ENCODE assay signal across 9 cellular contexts in genomic region chr14:70663707-70664179, GRCh38. TPM values are rescaled to one million over a fixed set of nuclear protein-coding genes. Genes with fewer than 3 reads are reported as not detected.
DNase-seq lines count a peak whose midpoint lies in the region; ATAC-seq and TF ChIP-seq lines count a peak whose summit lies in the region.
"Had no signal": no experiment of that assay in that cellular context is flagged by ENCODE, and none has a peak within 500 bp of the region (broad histone marks: within the 10 kb centered on the region; RNA-seq: fewer than 3 reads in every experiment).

No MANE protein-coding gene starts in this region.

- H2AK5ac ChIP-seq in trophoblast cell (ENCODE audit: low read length), result peak overlapping the region; percentile 89

- H3K4me1 ChIP-seq in trophoblast cell (ENCODE audit: control insufficient read depth in 1 of 2, insufficient read depth in 2 of 2, low read length in 2 of 2), result peaks cover 10 to 21% of the 10 kb centered on the region in 2 experiments

- ATAC-seq in GM18511 (IDR thresholded peaks at IDR 0.05; ENCODE audit: unreplicated experiment) (peak; percentile 53), HG02623 (IDR thresholded peaks at IDR 0.05; ENCODE audit: unreplicated experiment) (peak; percentile 31)
- ATAC-seq: stimulated activated naive CD8-positive, alpha-beta T cell treated with anti-CD3 and anti-CD28 coated beads, Interleukin-15, amount 100 ng/mL, for 72 hours had no signal

- H4K8ac ChIP-seq in trophoblast cell (ENCODE audit: low read depth, low read length), result peak overlapping the region; percentile 17

- no peak overlapping the region for H4K12ac ChIP-seq in trophoblast cell (ENCODE audit: low read depth, low read length)

- peak overlapping the region; percentile 36 for H2BK120ac ChIP-seq in trophoblast cell (ENCODE audit: insufficient read depth, low read length, poor library complexity)

- DNase-seq in trophoblast cell (peak in 1 of 2 donors; percentile 38), NCI-H1092 treated with DMSO at 0.1 percent for 48 hours (lab: John Stamatoyannopoulos, UW) (no peak), DMS53 treated with DMSO at 0.1 percent for 48 hours (lab: John Stamatoyannopoulos, UW; ENCODE audit: unreplicated experiment) (no peak), DMS153 (lab: John Stamatoyannopoulos, UW) (no peak), NCI-H526 (lab: John Stamatoyannopoulos, UW) (no peak)
- DNase-seq: stimulated activated naive CD8-positive, alpha-beta T cell treated with anti-CD3 and anti-CD28 coated beads, Interleukin-15, amount 100 ng/mL, for 72 hours had no signal

- H3K79me2 ChIP-seq in trophoblast cell (ENCODE audit: control insufficient read depth, insufficient read depth, low read length, poor library complexity), result no peaks in the 10 kb centered on the region

- peak overlapping the region; percentile 55 for H2BK12ac ChIP-seq in trophoblast cell (ENCODE audit: low read length)

- no peaks in the 10 kb centered on the region for H3K27me3 ChIP-seq in trophoblast cell (ENCODE audit: insufficient read depth, low read length)

- no peak overlapping the region for H3K4ac ChIP-seq in trophoblast cell (ENCODE audit: low read depth, low read length)

- TF ChIP-seq CTCF in VCaP (conservative IDR thresholded peaks at IDR 0.05), result no peak

- H3K9me3 ChIP-seq in trophoblast cell (ENCODE audit: insufficient read depth, low read depth, low read length), result no peaks in the 10 kb centered on the region

- H3K9ac ChIP-seq in trophoblast cell (ENCODE audit: low read length), result no peak overlapping the region

- H3K27ac ChIP-seq in VCaP (peak overlapping the region; percentile 99), trophoblast cell (ENCODE audit: low read depth, low read length) (no peak overlapping the region)

- no peak overlapping the region for H3K4me2 ChIP-seq in trophoblast cell (ENCODE audit: low read length)

- peak overlapping the region; percentile 78 for H4K91ac ChIP-seq in trophoblast cell (ENCODE audit: low read depth, low read length)

- H3K4me3 ChIP-seq in trophoblast cell (ENCODE audit: low read depth, low read length), result no peak overlapping the region

- H3K36me3 ChIP-seq in trophoblast cell (ENCODE audit: control insufficient read depth in 1 of 2, insufficient read depth in 2 of 2, low read length in 2 of 2), result no peaks in the 10 kb centered on the region

- H2BK5ac ChIP-seq in trophoblast cell (ENCODE audit: low read depth, low read length, poor library complexity), result no peak overlapping the region

- peak overlapping the region; percentile 39 for H3K14ac ChIP-seq in trophoblast cell (ENCODE audit: low read length)

- H3K18ac ChIP-seq in trophoblast cell (ENCODE audit: low read length), result no peak overlapping the region

- no CpG with 5 or more reads among the region's 4 CpGs for WGBS in trophoblast cell (ENCODE audit: extremely low coverage, insufficient coverage, insufficient read length)

- no peak overlapping the region for H2AFZ ChIP-seq in trophoblast cell (ENCODE audit: insufficient read depth, low read length, poor library complexity)

- peaks cover 20% of the 10 kb centered on the region for H3K79me1 ChIP-seq in trophoblast cell (ENCODE audit: low read length)

- H3K23ac ChIP-seq in trophoblast cell (ENCODE audit: low read length), result no peak overlapping the region

RNA-seq across cellular contexts. Expression of gene TTC9, which starts 22.0 kb away (rescaled TPM):
- polyA plus RNA-seq in trophoblast cell (2013), result 2.4 and 2.6 TPM in 2 replicates
